In the genomic region with DNA sequence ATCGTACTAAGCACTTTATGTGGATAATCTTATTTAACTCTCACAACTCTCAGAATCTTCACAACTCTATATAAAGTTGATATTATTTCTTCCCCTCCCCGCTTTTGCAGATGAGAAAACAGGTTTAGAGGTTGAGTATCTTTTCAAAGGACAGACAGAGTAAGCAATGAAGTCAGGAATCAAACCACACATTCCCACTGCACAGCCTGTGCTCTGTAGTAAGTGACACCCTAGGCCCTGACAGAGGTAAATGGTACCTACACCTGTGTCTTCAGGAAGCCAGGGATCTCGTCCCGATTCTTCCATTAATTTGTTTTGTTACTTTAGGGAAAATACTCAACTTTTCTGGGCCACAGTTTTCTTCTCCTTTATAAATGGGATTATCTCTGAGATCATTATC, we compare ENCODE assay signal across 17 cellular contexts.
DNase-seq lines count a peak whose midpoint lies in the region; ATAC-seq and TF ChIP-seq lines count a peak whose summit lies in the region.
"Had no signal": no experiment of that assay in that cellular context is flagged by ENCODE, and none has a peak within 500 bp of the region (broad histone marks: within the 10 kb centered on the region; RNA-seq: fewer than 3 reads in every experiment).

No MANE protein-coding gene starts in this region.

- peak overlapping the region; percentile 97 for H3K27ac Mint-ChIP-seq in mesothelial cell of epicardium

- ATAC-seq in HCT116 (no peak; the same call in 1 of the 2 replicates), body of pancreas (peak; percentile 22), GM21529 (IDR thresholded peaks at IDR 0.05; ENCODE audit: unreplicated experiment) (no peak)
- ATAC-seq: activated naive CD8-positive, alpha-beta T cell treated with anti-CD3 and anti-CD28 coated beads, Interleukin-2, amount 50 U/mL, for 24 hours; left lobe of liver had no signal

- RAD21 ChIA-PET in HCT116 (lab: Charles Lee; ENCODE audit: low non-redundant PET in 1 of 2, low total read pairs in 2 of 2, uncharacterized antibody in 2 of 2, unreplicated experiment in 2 of 2), result no interaction called here

- H3K36me3 Mint-ChIP-seq in mesothelial cell of epicardium, result peaks cover 10% of the 10 kb centered on the region

- POLR2A ChIA-PET in HCT116 (lab: Charles Lee), result no interaction called here

- H2AFZ ChIP-seq in HCT116 (ENCODE audit: low read depth, low read length, poor library complexity, severe bottlenecking), result no peak overlapping the region

- H3K79me2 ChIP-seq in HCT116 (ENCODE audit: insufficient read depth, low read length), result no peaks in the 10 kb centered on the region

- TF ChIP-seq CTCF in HCT116 (IDR thresholded peaks at IDR 0.05 in 2 of 3, conservative IDR thresholded peaks at IDR 0.05 in 1 of 3; ENCODE audit: borderline replicate concordance in 1 of 3, insufficient read depth in 1 of 3, low read depth in 2 of 3, low read length in 2 of 3) (no peak), body of pancreas (IDR thresholded peaks at IDR 0.05) (no peak), mesothelial cell of epicardium (IDR thresholded peaks at IDR 0.05; ENCODE audit: unreplicated experiment) (no peak)

- no TSS peak for BruUV-seq in HCT116 (replicated peaks; lab: Mats Ljungman, UMichigan)

- H3K27ac ChIP-seq in HCT116 (ENCODE audit: low read depth, low read length), result no peak overlapping the region
- peak overlapping the region; percentile 53 to 78 (median 76) for H3K27ac ChIP-seq in body of pancreas
- peak overlapping the region; percentile 6 for H3K27ac ChIP-seq in thymus (ENCODE audit: low read depth)

- H3K9me3 ChIP-seq in HCT116 (ENCODE audit: control insufficient read depth in 1 of 2, insufficient read depth in 1 of 2, low read depth in 1 of 2, low read length in 2 of 2), result no peaks in the 10 kb centered on the region
- no peaks in the 10 kb centered on the region for H3K9me3 ChIP-seq in body of pancreas
- no peaks in the 10 kb centered on the region for H3K9me3 ChIP-seq in thymus (ENCODE audit: control insufficient read depth)
- H3K9me3 ChIP-seq: BE2C, Peyer's patch had no signal

- H3K27me3 Mint-ChIP-seq in mesothelial cell of epicardium (ENCODE audit: low read depth), result no peaks in the 10 kb centered on the region
- H3K27me3 Mint-ChIP-seq: activated naive CD8-positive, alpha-beta T cell treated with anti-CD3 and anti-CD28 coated beads, Interleukin-2, amount 50 U/mL, for 24 hours; central memory CD8-positive, alpha-beta T cell had no signal

- no peak for TF ChIP-seq RAD21 in HCT116 (IDR thresholded peaks at IDR 0.05; ENCODE audit: low read depth)

- no peaks in the 10 kb centered on the region for H4K20me1 ChIP-seq in HCT116 (ENCODE audit: insufficient read depth)

- H3K4me3 ChIP-seq in HCT116 (replicated peaks in 1 of 2; ENCODE audit: low read depth in 1 of 2, low read length in 2 of 2), result no peak overlapping the region
- H3K4me3 ChIP-seq in body of pancreas, result no peak overlapping the region
- no peak overlapping the region for H3K4me3 ChIP-seq in thymus (ENCODE audit: low read length)
- H3K4me3 ChIP-seq: Peyer's patch had no signal

- DNase-seq in HCT116 (ENCODE audit: low read depth, low spot score), result no peak
- no peak for DNase-seq in body of pancreas
- no peak for DNase-seq in mesothelial cell of epicardium (ENCODE audit: low spot score in 2 of 2, unreplicated experiment in 2 of 2)
- no peak for DNase-seq in NCI-H1694 (lab: John Stamatoyannopoulos, UW)
- no peak for DNase-seq in DMS 273 (lab: John Stamatoyannopoulos, UW; ENCODE audit: unreplicated experiment)
- DNase-seq: activated naive CD8-positive, alpha-beta T cell treated with anti-CD3 and anti-CD28 coated beads, Interleukin-2, amount 50 U/mL, for 24 hours; activated T-cell treated with anti-CD3 and anti-CD28 coated beads, Interleukin-2, amount 50 U/mL, for 48 hours; BE2C; effector memory CD4-positive, alpha-beta T cell; NCI-H2107; NCI-H69; Peyer's patch; stimulated activated CD4-positive, alpha-beta T cell treated with anti-CD3 and anti-CD28 coated beads, Interleukin-15, amount 100 ng/mL, for 24 hours had no signal

- H3K36me3 ChIP-seq in HCT116 (ENCODE audit: control insufficient read depth in 1 of 2, insufficient read depth in 2 of 2, low read length in 2 of 2) (no peaks in the 10 kb centered on the region), body of pancreas (replicated peaks in 1 of 2; ENCODE audit: insufficient read depth in 1 of 2, low read depth in 2 of 2) (no peaks in the 10 kb centered on the region), thymus (ENCODE audit: control insufficient read depth, insufficient read depth) (peaks cover 8% of the 10 kb centered on the region)
- H3K36me3 ChIP-seq: BE2C had no signal

- H3K4me1 Mint-ChIP-seq in mesothelial cell of epicardium, result peaks cover 72% of the 10 kb centered on the region

- no peak overlapping the region for H3K9ac ChIP-seq in HCT116 (ENCODE audit: low read length)

- WGBS in body of pancreas, 2 donors, result 54 to 57% methylated on average over 4 of the region's 4 CpGs
- 95% methylated on average over 4 of the region's 4 CpGs for WGBS in thymus

- CTCF ChIA-PET in HCT116 (lab: Charles Lee), result no interaction called here

- H3K4me3 Mint-ChIP-seq in mesothelial cell of epicardium, result peak overlapping the region; percentile 2
- H3K4me3 Mint-ChIP-seq: activated naive CD8-positive, alpha-beta T cell treated with anti-CD3 and anti-CD28 coated beads, Interleukin-2, amount 50 U/mL, for 24 hours; central memory CD8-positive, alpha-beta T cell had no signal

- H3K9me3 Mint-ChIP-seq in mesothelial cell of epicardium, result no peaks in the 10 kb centered on the region
- H3K9me3 Mint-ChIP-seq: activated naive CD8-positive, alpha-beta T cell treated with anti-CD3 and anti-CD28 coated beads, Interleukin-2, amount 50 U/mL, for 24 hours; central memory CD8-positive, alpha-beta T cell had no signal

- H3K27me3 ChIP-seq in HCT116 (ENCODE audit: insufficient read depth, low read length) (no peaks in the 10 kb centered on the region), body of pancreas (no peaks in the 10 kb centered on the region), thymus (ENCODE audit: control insufficient read depth, insufficient read depth) (no peaks in the 10 kb centered on the region)
- H3K27me3 ChIP-seq: BE2C, Peyer's patch had no signal

- intact Hi-C loops in HCT116 (cut with micrococcal nuclease), result no loop called here
- intact Hi-C loops in body of pancreas (cut with DNase I), result no loop called here

- H3K4me2 ChIP-seq in HCT116 (ENCODE audit: low read length), result peak overlapping the region; percentile 39

- TF ChIP-seq POLR2A in HCT116 (IDR thresholded peaks at IDR 0.05; ENCODE audit: borderline replicate concordance, extremely low read depth, insufficient read depth, insufficient read length) (no peak), body of pancreas (IDR thresholded peaks at IDR 0.05) (no peak)

- H3K4me1 ChIP-seq in HCT116 (ENCODE audit: control insufficient read depth in 1 of 2, insufficient read depth in 2 of 2, low read length in 2 of 2), result peaks cover 13 to 31% of the 10 kb centered on the region in 2 experiments; a peak in 3 of 4 replicates
- peaks cover 45% of the 10 kb centered on the region for H3K4me1 ChIP-seq in body of pancreas
- H3K4me1 ChIP-seq in thymus (ENCODE audit: control insufficient read depth, insufficient read depth, low read length), result no peaks in the 10 kb centered on the region

- H3K9me2 ChIP-seq in HCT116 (ENCODE audit: insufficient read depth), result no peaks in the 10 kb centered on the region

TF ChIP-seq in HCT116, 20 proteins besides CTCF, POLR2A, EP300 and RAD21 (continues in another document):
- no peak for TF ChIP-seq YY1 (IDR thresholded peaks at IDR 0.05; ENCODE audit: extremely low read depth, insufficient replicate concordance, low read depth, low read length)
- TF ChIP-seq, protein P1, sequence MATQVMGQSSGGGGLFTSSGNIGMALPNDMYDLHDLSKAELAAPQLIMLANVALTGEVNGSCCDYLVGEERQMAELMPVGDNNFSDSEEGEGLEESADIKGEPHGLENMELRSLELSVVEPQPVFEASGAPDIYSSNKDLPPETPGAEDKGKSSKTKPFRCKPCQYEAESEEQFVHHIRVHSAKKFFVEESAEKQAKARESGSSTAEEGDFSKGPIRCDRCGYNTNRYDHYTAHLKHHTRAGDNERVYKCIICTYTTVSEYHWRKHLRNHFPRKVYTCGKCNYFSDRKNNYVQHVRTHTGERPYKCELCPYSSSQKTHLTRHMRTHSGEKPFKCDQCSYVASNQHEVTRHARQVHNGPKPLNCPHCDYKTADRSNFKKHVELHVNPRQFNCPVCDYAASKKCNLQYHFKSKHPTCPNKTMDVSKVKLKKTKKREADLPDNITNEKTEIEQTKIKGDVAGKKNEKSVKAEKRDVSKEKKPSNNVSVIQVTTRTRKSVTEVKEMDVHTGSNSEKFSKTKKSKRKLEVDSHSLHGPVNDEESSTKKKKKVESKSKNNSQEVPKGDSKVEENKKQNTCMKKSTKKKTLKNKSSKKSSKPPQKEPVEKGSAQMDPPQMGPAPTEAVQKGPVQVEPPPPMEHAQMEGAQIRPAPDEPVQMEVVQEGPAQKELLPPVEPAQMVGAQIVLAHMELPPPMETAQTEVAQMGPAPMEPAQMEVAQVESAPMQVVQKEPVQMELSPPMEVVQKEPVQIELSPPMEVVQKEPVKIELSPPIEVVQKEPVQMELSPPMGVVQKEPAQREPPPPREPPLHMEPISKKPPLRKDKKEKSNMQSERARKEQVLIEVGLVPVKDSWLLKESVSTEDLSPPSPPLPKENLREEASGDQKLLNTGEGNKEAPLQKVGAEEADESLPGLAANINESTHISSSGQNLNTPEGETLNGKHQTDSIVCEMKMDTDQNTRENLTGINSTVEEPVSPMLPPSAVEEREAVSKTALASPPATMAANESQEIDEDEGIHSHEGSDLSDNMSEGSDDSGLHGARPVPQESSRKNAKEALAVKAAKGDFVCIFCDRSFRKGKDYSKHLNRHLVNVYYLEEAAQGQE (IDR thresholded peaks at IDR 0.05; ENCODE audit: low read depth), result no peak
- no peak for TF ChIP-seq EZH2phosphoT487 (IDR thresholded peaks at IDR 0.05; ENCODE audit: borderline replicate concordance)
- TF ChIP-seq, protein P2, sequence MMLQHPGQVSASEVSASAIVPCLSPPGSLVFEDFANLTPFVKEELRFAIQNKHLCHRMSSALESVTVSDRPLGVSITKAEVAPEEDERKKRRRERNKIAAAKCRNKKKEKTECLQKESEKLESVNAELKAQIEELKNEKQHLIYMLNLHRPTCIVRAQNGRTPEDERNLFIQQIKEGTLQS (IDR thresholded peaks at IDR 0.05), result no peak
